8 cellular contexts compared by ENCODE assay signal in the genomic region with DNA sequence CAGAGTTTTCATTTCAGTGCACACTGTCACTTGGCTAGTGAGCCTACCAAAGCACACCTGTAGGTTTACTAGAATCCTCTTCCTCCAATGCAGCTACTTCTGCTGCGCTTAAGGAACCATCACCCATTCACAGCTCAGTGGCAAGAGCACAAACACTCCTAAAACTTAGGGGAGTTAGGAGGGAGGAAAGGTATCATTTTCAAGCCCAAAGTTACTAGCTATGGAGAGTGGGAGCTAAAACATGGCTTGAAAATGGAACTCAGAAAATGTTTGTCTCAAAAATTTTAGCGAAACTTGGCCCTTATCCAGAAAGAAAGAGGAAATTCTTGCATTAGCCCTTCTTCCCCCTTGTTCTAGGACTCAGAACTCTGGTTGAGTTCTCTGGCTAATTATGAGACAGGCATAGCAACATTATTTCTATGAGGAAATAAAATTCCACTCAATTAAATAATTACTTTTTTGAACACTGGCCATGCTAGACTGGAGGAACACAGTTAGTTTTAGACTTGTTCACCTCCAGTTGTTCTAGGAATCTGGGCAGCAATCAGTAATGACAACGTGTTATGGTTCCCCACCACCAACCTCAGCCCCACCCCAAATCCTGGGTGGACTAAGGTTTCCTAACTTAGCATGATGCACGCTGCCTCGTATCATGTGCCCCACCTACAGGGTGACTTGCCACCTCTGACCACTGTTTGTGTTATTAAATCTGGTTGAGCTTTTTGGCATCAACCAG. TPM values are rescaled to one million over a fixed set of nuclear protein-coding genes. Genes with fewer than 3 reads are reported as not detected.
DNase-seq lines count a peak whose midpoint lies in the region; ATAC-seq and TF ChIP-seq lines count a peak whose summit lies in the region.

No MANE protein-coding gene starts in this region.

- H3K27me3 Mint-ChIP-seq in CD8-positive, alpha-beta T cell (ENCODE audit: low read depth), result no peaks in the 10 kb centered on the region

- H3K27me3 ChIP-seq in CD8-positive, alpha-beta T cell (ENCODE audit: insufficient read depth, low read length), result no peaks in the 10 kb centered on the region
- H3K27me3 ChIP-seq in adrenal gland, result no peaks in the 10 kb centered on the region
- no peaks in the 10 kb centered on the region for H3K27me3 ChIP-seq in muscle layer of duodenum (ENCODE audit: low read depth, low read length)

- TF ChIP-seq CTCF in CD8-positive, alpha-beta T cell (IDR thresholded peaks at IDR 0.05), result no peak
- TF ChIP-seq CTCF in adrenal gland (IDR thresholded peaks at IDR 0.05), result no peak

- H3K9me3 Mint-ChIP-seq in CD8-positive, alpha-beta T cell, result no peaks in the 10 kb centered on the region

- no peaks in the 10 kb centered on the region for H3K36me3 ChIP-seq in CD8-positive, alpha-beta T cell (ENCODE audit: insufficient read depth, low read length)
- no peaks in the 10 kb centered on the region for H3K36me3 ChIP-seq in adrenal gland (replicated peaks in 1 of 2)
- peaks cover 3 to 4% of the 10 kb centered on the region in 2 donors for H3K36me3 ChIP-seq in muscle layer of duodenum (ENCODE audit: control insufficient read depth in 1 of 2, insufficient read depth in 2 of 2, low read length in 2 of 2)

- H3K4me1 Mint-ChIP-seq in CD8-positive, alpha-beta T cell (ENCODE audit: low read depth), result peaks cover 79% of the 10 kb centered on the region

- no peaks in the 10 kb centered on the region for H3K9me3 ChIP-seq in CD8-positive, alpha-beta T cell (ENCODE audit: low read length)
- H3K9me3 ChIP-seq in adrenal gland (replicated peaks in 1 of 3), result no peaks in the 10 kb centered on the region
- no peaks in the 10 kb centered on the region for H3K9me3 ChIP-seq in muscle layer of duodenum (ENCODE audit: control insufficient read depth in 1 of 2, low read length in 2 of 2)

- H3K27ac Mint-ChIP-seq in CD8-positive, alpha-beta T cell, result peak overlapping the region; percentile 92

- H3K27ac ChIP-seq in CD8-positive, alpha-beta T cell (ENCODE audit: low read depth, low read length), result peak overlapping the region; percentile 46
- H3K27ac ChIP-seq in adrenal gland (peak overlapping the region; percentile 24 to 85 (median 57)), muscle layer of duodenum (ENCODE audit: low read length) (peak overlapping the region; percentile 91)

- no peak for TF ChIP-seq POLR2A in adrenal gland (IDR thresholded peaks at IDR 0.05)

- POLR2A ChIA-PET in CD8-positive, alpha-beta T cell (lab: Charles Lee), result interaction anchor here (0.6 to 2.7 kb wide), 13 partner anchors 8 to 468 kb away, joined by 3 to 10 read pairs (median 5); no protein-coding TSS in a partner anchor

- 59 to 62% (median 61%) methylated on average over 5 of the region's 5 CpGs for WGBS in adrenal gland, 4 donors

- H3K4me3 Mint-ChIP-seq in CD8-positive, alpha-beta T cell, result peak overlapping the region; percentile 81

- H3K36me3 Mint-ChIP-seq in CD8-positive, alpha-beta T cell, result peaks cover 25% of the 10 kb centered on the region

- CTCF ChIA-PET in CD8-positive, alpha-beta T cell (lab: Charles Lee), result interaction anchor here (0.9 to 14.3 kb wide), 12 partner anchors 10 to 172 kb away, joined by 3 to 127 read pairs (median 6); no protein-coding TSS in a partner anchor

- peak in 1 of 7 experiments; percentile 35 for DNase-seq in CD8-positive, alpha-beta T cell
- DNase-seq in adrenal gland (no peak), NCI-H2081 treated with DMSO at 0.1 percent for 48 hours (lab: John Stamatoyannopoulos, UW) (no peak), DMS79 (lab: John Stamatoyannopoulos, UW) (no peak)

- H3K4me1 ChIP-seq in CD8-positive, alpha-beta T cell (ENCODE audit: insufficient read depth, low read length), result peaks cover 73% of the 10 kb centered on the region
- peaks cover 37 to 75% of the 10 kb centered on the region in 2 donors for H3K4me1 ChIP-seq in adrenal gland (replicated peaks in 1 of 2)
- peaks cover 35% of the 10 kb centered on the region in 2 donors for H3K4me1 ChIP-seq in muscle layer of duodenum (ENCODE audit: control insufficient read depth in 1 of 2, insufficient read depth in 2 of 2, low read length in 2 of 2)

- H3K4me3 ChIP-seq in CD8-positive, alpha-beta T cell (ENCODE audit: low read depth, low read length), result peak overlapping the region; percentile 44
- H3K4me3 ChIP-seq in adrenal gland (no peak overlapping the region), muscle layer of duodenum (ENCODE audit: low read depth in 1 of 2, low read length in 2 of 2) (peak overlapping the region in 1 of 2 donors; percentile 34)

- intact Hi-C loops in CD8-positive, alpha-beta T cell (cut with DNase I, micrococcal nuclease), result loop anchor here in 1 of 2 experiments (1.0 to 10.0 kb wide), 4 partner anchors 8 to 205 kb away; no protein-coding TSS in a partner anchor
- intact Hi-C loops in adrenal gland (cut with DNase I), result no loop called here

- peak; percentile 42 for ATAC-seq in CD8-positive, alpha-beta T cell
- ATAC-seq in HG03103 (IDR thresholded peaks at IDR 0.05; ENCODE audit: low read depth, unreplicated experiment) (peak; percentile 38), GM19452 (IDR thresholded peaks at IDR 0.05; ENCODE audit: unreplicated experiment) (no peak), HG02884 (IDR thresholded peaks at IDR 0.05; ENCODE audit: unreplicated experiment) (no peak)

RNA-seq across cellular contexts. Expression of gene LPIN2, which starts 32.9 kb away (rescaled TPM):
- total RNA-seq in CD8-positive, alpha-beta T cell, result 10 to 100 TPM; 50.3 to 50.9 TPM
- 10 to 100 TPM; 22.9 to 48.6 (median 31.1) TPM for total RNA-seq in adrenal gland
- 10 to 100 TPM in 1 of 3 donors, 1 to 10 TPM in 2; 5.2 to 19.6 (median 6.6) TPM for polyA plus RNA-seq in adrenal gland

Comparison
In these comparisons a context has a peak if more than half of its experiments do, and no peak if none do; other contexts are left out.
1. ATAC-seq: peak in CD8-positive, alpha-beta T cell (single experiment) and HG03103 (single experiment); none in GM19452 (single experiment) and HG02884 (single experiment).
2. Peak in every context shown above with its lines, with median percentiles within 50 percentile points of each other: H3K27ac ChIP-seq.